In genomic region chr5:133319905-133320520, GRCh38 we compare ENCODE assay signal across 1 cellular context.
TF ChIP-seq lines count a peak whose summit lies in the region.

No MANE protein-coding gene starts in this region.

TF ChIP-seq in WTC11, 78 proteins besides CTCF, POLR2A, EP300 and RAD21:
- no peak for TF ChIP-seq ESRRA (CRISPR knock-in tag; IDR thresholded peaks at IDR 0.05; ENCODE audit: borderline replicate concordance)
- no peak for TF ChIP-seq PRRX2 (CRISPR knock-in tag; IDR thresholded peaks at IDR 0.05)
- TF ChIP-seq, protein P1, sequence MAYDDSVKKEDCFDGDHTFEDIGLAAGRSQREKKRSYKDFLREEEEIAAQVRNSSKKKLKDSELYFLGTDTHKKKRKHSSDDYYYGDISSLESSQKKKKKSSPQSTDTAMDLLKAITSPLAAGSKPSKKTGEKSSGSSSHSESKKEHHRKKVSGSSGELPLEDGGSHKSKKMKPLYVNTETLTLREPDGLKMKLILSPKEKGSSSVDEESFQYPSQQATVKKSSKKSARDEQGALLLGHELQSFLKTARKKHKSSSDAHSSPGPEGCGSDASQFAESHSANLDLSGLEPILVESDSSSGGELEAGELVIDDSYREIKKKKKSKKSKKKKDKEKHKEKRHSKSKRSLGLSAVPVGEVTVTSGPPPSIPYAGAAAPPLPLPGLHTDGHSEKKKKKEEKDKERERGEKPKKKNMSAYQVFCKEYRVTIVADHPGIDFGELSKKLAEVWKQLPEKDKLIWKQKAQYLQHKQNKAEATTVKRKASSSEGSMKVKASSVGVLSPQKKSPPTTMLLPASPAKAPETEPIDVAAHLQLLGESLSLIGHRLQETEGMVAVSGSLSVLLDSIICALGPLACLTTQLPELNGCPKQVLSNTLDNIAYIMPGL (CRISPR knock-in tag; IDR thresholded peaks at IDR 0.05): no peak
- no peak for TF ChIP-seq ZNF121 (CRISPR knock-in tag; IDR thresholded peaks at IDR 0.05)
- no peak for TF ChIP-seq HMGA2 (CRISPR knock-in tag; IDR thresholded peaks at IDR 0.05)
- TF ChIP-seq, protein P2, sequence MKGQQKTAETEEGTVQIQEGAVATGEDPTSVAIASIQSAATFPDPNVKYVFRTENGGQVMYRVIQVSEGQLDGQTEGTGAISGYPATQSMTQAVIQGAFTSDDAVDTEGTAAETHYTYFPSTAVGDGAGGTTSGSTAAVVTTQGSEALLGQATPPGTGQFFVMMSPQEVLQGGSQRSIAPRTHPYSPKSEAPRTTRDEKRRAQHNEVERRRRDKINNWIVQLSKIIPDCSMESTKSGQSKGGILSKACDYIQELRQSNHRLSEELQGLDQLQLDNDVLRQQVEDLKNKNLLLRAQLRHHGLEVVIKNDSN (CRISPR knock-in tag; IDR thresholded peaks at IDR 0.05): no peak
- TF ChIP-seq RORB (CRISPR knock-in tag; IDR thresholded peaks at IDR 0.05): no peak
- TF ChIP-seq ZSCAN18 (CRISPR knock-in tag; IDR thresholded peaks at IDR 0.05): no peak
- no peak for TF ChIP-seq ZNF423 (CRISPR knock-in tag; IDR thresholded peaks at IDR 0.05)
- no peak for TF ChIP-seq NFYB (CRISPR knock-in tag; conservative IDR thresholded peaks at IDR 0.05; ENCODE audit: low read depth)
- TF ChIP-seq, protein P3, sequence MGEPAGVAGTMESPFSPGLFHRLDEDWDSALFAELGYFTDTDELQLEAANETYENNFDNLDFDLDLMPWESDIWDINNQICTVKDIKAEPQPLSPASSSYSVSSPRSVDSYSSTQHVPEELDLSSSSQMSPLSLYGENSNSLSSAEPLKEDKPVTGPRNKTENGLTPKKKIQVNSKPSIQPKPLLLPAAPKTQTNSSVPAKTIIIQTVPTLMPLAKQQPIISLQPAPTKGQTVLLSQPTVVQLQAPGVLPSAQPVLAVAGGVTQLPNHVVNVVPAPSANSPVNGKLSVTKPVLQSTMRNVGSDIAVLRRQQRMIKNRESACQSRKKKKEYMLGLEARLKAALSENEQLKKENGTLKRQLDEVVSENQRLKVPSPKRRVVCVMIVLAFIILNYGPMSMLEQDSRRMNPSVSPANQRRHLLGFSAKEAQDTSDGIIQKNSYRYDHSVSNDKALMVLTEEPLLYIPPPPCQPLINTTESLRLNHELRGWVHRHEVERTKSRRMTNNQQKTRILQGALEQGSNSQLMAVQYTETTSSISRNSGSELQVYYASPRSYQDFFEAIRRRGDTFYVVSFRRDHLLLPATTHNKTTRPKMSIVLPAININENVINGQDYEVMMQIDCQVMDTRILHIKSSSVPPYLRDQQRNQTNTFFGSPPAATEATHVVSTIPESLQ (CRISPR knock-in tag; IDR thresholded peaks at IDR 0.05): no peak
- no peak for TF ChIP-seq GABPB1 (CRISPR knock-in tag; IDR thresholded peaks at IDR 0.05)
- TF ChIP-seq ZNF317 (CRISPR knock-in tag; IDR thresholded peaks at IDR 0.05; ENCODE audit: borderline replicate concordance, low read depth): no peak
- no peak for TF ChIP-seq OVOL2 (CRISPR knock-in tag; IDR thresholded peaks at IDR 0.05; ENCODE audit: borderline replicate concordance)
- TF ChIP-seq, protein P4, sequence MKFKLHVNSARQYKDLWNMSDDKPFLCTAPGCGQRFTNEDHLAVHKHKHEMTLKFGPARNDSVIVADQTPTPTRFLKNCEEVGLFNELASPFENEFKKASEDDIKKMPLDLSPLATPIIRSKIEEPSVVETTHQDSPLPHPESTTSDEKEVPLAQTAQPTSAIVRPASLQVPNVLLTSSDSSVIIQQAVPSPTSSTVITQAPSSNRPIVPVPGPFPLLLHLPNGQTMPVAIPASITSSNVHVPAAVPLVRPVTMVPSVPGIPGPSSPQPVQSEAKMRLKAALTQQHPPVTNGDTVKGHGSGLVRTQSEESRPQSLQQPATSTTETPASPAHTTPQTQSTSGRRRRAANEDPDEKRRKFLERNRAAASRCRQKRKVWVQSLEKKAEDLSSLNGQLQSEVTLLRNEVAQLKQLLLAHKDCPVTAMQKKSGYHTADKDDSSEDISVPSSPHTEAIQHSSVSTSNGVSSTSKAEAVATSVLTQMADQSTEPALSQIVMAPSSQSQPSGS (CRISPR knock-in tag; IDR thresholded peaks at IDR 0.05; ENCODE audit: borderline replicate concordance, low read depth): no peak
- TF ChIP-seq FOXP4 (CRISPR knock-in tag; IDR thresholded peaks at IDR 0.05): no peak
- no peak for TF ChIP-seq SP1 (CRISPR knock-in tag; conservative IDR thresholded peaks at IDR 0.05)
- TF ChIP-seq ERG (CRISPR knock-in tag; IDR thresholded peaks at IDR 0.05): no peak
- TF ChIP-seq, protein P5, sequence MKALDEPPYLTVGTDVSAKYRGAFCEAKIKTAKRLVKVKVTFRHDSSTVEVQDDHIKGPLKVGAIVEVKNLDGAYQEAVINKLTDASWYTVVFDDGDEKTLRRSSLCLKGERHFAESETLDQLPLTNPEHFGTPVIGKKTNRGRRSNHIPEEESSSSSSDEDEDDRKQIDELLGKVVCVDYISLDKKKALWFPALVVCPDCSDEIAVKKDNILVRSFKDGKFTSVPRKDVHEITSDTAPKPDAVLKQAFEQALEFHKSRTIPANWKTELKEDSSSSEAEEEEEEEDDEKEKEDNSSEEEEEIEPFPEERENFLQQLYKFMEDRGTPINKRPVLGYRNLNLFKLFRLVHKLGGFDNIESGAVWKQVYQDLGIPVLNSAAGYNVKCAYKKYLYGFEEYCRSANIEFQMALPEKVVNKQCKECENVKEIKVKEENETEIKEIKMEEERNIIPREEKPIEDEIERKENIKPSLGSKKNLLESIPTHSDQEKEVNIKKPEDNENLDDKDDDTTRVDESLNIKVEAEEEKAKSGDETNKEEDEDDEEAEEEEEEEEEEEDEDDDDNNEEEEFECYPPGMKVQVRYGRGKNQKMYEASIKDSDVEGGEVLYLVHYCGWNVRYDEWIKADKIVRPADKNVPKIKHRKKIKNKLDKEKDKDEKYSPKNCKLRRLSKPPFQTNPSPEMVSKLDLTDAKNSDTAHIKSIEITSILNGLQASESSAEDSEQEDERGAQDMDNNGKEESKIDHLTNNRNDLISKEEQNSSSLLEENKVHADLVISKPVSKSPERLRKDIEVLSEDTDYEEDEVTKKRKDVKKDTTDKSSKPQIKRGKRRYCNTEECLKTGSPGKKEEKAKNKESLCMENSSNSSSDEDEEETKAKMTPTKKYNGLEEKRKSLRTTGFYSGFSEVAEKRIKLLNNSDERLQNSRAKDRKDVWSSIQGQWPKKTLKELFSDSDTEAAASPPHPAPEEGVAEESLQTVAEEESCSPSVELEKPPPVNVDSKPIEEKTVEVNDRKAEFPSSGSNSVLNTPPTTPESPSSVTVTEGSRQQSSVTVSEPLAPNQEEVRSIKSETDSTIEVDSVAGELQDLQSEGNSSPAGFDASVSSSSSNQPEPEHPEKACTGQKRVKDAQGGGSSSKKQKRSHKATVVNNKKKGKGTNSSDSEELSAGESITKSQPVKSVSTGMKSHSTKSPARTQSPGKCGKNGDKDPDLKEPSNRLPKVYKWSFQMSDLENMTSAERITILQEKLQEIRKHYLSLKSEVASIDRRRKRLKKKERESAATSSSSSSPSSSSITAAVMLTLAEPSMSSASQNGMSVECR (CRISPR knock-in tag; IDR thresholded peaks at IDR 0.05; ENCODE audit: borderline replicate concordance): no peak
- TF ChIP-seq TEAD4 (CRISPR knock-in tag; IDR thresholded peaks at IDR 0.05): no peak
